ENCODE assay signal across 31 cellular contexts in the genomic region with DNA sequence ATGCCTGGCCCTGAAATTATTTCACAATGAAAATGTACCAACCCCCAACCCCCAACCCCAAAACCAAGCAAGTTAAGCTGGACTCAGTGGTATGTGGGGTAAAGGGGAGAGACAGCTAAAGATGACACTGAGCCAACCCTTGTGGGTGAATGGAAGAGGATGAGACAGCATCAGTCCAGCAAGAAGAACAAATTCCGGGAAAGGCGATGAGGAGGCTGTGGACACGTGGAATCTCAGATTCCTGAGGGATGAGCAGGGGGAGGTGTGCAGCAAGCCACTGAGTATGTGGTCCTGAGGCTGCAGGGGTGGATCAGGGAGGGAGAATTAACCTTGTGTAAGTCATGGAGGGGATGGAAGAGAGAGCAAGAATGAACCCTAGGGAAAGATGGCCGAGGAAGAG.
"Had no signal": no experiment of that assay in that cellular context is flagged by ENCODE, and none has a peak within 500 bp of the region (broad histone marks: within the 10 kb centered on the region; RNA-seq: fewer than 3 reads in every experiment).

No MANE protein-coding gene starts in this region.

- H3K4me2 ChIP-seq: SK-N-SH had no signal

- H3K36me3 ChIP-seq: ascending aorta, cardiac muscle cell, MG63, Peyer's patch, SJSA1 had no signal

- H3K27ac ChIP-seq: ascending aorta, cardiac muscle cell, Peyer's patch, SJSA1, VCaP had no signal

- H3K4me3 ChIP-seq: ascending aorta, cardiac muscle cell, MG63, Peyer's patch, SJSA1 had no signal

- H3K27me3 ChIP-seq: ascending aorta, cardiac muscle cell, Peyer's patch, SJSA1 had no signal

- H3K9me3 ChIP-seq: ascending aorta, MG63, Peyer's patch, SJSA1, SK-N-SH had no signal

- H3K9me2 ChIP-seq: SK-N-SH had no signal

- DNase-seq: activated B cell treated with CpG ODN at 0.5 μM for 24 hours; activated CD4-positive, alpha-beta memory T cell treated with anti-CD3 and anti-CD28 coated beads for 36 hours; activated CD4-positive, alpha-beta T cell treated with anti-CD3 and anti-CD28 coated beads for 4 hours; activated CD4-positive, alpha-beta T cell treated with anti-CD3 and anti-CD28 coated beads, Interleukin-2, amount 50 U/mL, for 1 hour; activated CD4-positive, CD25-positive, alpha-beta regulatory T cell treated with anti-CD3 and anti-CD28 coated beads, Interleukin-2, amount 50 U/mL, for 72 hours; activated CD8-positive, alpha-beta memory T cell treated with anti-CD3 and anti-CD28 coated beads, Interleukin-2, amount 50 U/mL, for 4 hours; activated naive CD4-positive, alpha-beta T cell; activated naive CD4-positive, alpha-beta T cell treated with anti-CD3 and anti-CD28 coated beads, Interleukin-2, amount 50 U/mL, for 16 hours; activated naive CD8-positive, alpha-beta T cell treated with anti-CD3 and anti-CD28 coated beads for 36 hours; activated T-cell treated with anti-CD3 and anti-CD28 coated beads for 4 hours; activated T-cell treated with anti-CD3 and anti-CD28 coated beads, Interleukin-2, amount 50 U/mL, for 4 hours; amygdala; Kasumi-1; MG63; NCI-H1048; NCI-H1105 treated with DMSO at 0.1 percent for 48 hours; NCI-H1436; NCI-H1694; NCI-H1930; NCI-H2081 treated with DMSO at 0.1 percent for 48 hours; NCI-H345; NCI-H524 treated with DMSO at 0.1 percent for 48 hours; PC-3; Peyer's patch; RPMI8226; SHP77 treated with DMSO at 0.1 percent for 48 hours; SK-N-SH had no signal

- H3K9ac ChIP-seq: SK-N-SH had no signal

- ATAC-seq: activated T-cell treated with anti-CD3 and anti-CD28 coated beads, Interleukin-2, amount 50 U/mL, for 4 hours; PC-3 had no signal

- H3K4me1 ChIP-seq: ascending aorta, Peyer's patch had no signal
